7 cellular contexts compared by ENCODE assay signal in the genomic region with DNA sequence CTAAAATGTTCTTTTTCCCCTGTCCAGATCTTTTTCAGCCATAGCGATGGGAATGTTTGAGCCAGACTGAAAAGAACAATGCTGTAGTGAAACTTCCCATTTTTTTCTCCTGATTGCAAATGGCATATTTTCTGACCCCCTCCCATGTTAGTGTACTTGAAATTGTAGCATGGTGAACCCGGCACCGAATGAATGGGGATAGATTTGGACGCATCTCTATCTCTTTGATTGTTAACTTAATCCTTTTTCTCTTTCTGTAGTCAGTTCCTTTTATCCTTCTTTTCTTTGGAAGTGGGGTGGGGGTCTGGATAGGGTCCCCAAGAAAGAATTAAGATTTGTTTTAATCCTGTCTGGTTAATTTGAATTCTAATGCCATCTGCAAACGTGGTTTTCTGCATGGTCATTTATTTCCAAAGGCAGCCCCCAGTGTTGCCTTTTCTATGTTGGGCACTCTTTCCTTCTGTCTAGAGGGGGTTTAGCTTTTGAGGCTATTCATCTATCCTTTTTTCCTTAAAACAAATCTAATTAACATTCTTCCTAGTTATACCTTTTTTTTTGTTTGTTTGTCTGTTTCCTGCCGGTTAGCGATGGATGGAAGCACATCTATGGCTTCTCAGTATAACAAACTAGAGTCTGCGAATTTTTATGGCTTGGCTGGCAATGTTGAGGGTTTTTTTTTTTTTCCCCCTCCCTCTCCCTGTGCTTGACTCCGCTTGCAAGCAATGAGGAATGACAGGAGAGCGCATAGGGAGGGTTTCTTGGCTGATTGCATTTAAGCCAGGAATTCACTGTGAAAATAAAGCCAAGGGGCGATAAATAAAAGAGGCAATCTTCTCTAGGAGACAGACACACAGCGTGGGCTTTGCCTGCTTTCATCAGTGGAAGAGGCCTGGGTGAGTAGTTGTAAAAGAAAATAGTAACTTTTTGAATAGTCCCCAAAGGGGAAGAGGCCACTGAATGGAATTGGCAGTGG. TPM values are rescaled to one million over a fixed set of nuclear protein-coding genes. Genes with fewer than 3 reads are reported as not detected.
DNase-seq lines count a peak whose midpoint lies in the region; ATAC-seq and TF ChIP-seq lines count a peak whose summit lies in the region.

No MANE protein-coding gene starts in this region.

- ATAC-seq in gastroesophageal sphincter (no peak), HG02870 (IDR thresholded peaks at IDR 0.05; ENCODE audit: unreplicated experiment) (no peak)

- H3K27ac ChIP-seq in WERI-Rb-1: no peak overlapping the region
- peak overlapping the region in 3 of 4 donors; percentile 98 to 99 (median 99) for H3K27ac ChIP-seq in gastroesophageal sphincter

- TF ChIP-seq CTCF in WERI-Rb-1 (IDR thresholded peaks at IDR 0.05; ENCODE audit: low read depth, low read length) (no peak), gastroesophageal sphincter (IDR thresholded peaks at IDR 0.05) (no peak), GM10248 (IDR thresholded peaks at IDR 0.05; ENCODE audit: control extremely low read depth, extremely low read depth, low read depth, missing control alignments) (no peak)

- TF ChIP-seq POLR2A in gastroesophageal sphincter (IDR thresholded peaks at IDR 0.05): no peak

- 9 to 22% methylated on average over 5 to 12 of the region's 12 CpGs for WGBS in gastroesophageal sphincter (ENCODE audit: low coverage in 1 of 2), 2 donors

- H3K4me3 ChIP-seq in WERI-Rb-1 (ENCODE audit: low read depth, low read length) (peak overlapping the region; percentile 88), gastroesophageal sphincter (peak overlapping the region; percentile 88 to 97)

- DNase-seq in HEK293T (ENCODE audit: extremely low spot score) (peak; percentile 19), WERI-Rb-1 (no peak), retina (peak; percentile 74), GM10248 (ENCODE audit: extremely low spot score) (no peak), NCI-H2196 treated with DMSO at 0.1 percent for 48 hours (lab: John Stamatoyannopoulos, UW; ENCODE audit: unreplicated experiment) (no peak)

- H3K4me1 ChIP-seq in gastroesophageal sphincter: peaks cover 0 to 45% (median 13%) of the 10 kb centered on the region in 3 donors

- no peaks in the 10 kb centered on the region for H3K27me3 ChIP-seq in WERI-Rb-1 (ENCODE audit: insufficient read depth, low read depth, severe bottlenecking)
- no peaks in the 10 kb centered on the region for H3K27me3 ChIP-seq in gastroesophageal sphincter

- no peaks in the 10 kb centered on the region for H3K9me3 ChIP-seq in WERI-Rb-1 (ENCODE audit: severe bottlenecking)
- no peaks in the 10 kb centered on the region for H3K9me3 ChIP-seq in gastroesophageal sphincter

- H3K36me3 ChIP-seq in WERI-Rb-1 (peaks cover 5% of the 10 kb centered on the region; the same call in 1 of the 2 replicates), gastroesophageal sphincter (no peaks in the 10 kb centered on the region)

- CTCF ChIA-PET in HEK293T (lab: Yijun Ruan, JAX) (interaction anchor here (1.2 kb wide), 1 partner anchor 28 kb away, joined by 4 read pairs; no protein-coding TSS in a partner anchor), GM10248 (lab: Yijun Ruan, JAX) (no interaction called here)

- POLR2A ChIA-PET in HEK293T (lab: Yijun Ruan, JAX) (no interaction called here), GM10248 (lab: Yijun Ruan, JAX) (interaction anchor here (1.2 kb wide), 1 partner anchor 19 kb away, joined by 3 read pairs; no protein-coding TSS in a partner anchor)

- TF ChIP-seq EP300 in gastroesophageal sphincter (IDR thresholded peaks at IDR 0.05): no peak

TF ChIP-seq in HEK293T, 16 proteins besides CTCF, POLR2A, EP300 and RAD21:
- TF ChIP-seq PKNOX1 (IDR thresholded peaks at IDR 0.05) (peak; percentile 38), ARNT (IDR thresholded peaks at IDR 0.05) (no peak), FOXK2 (IDR thresholded peaks at IDR 0.05) (no peak), SUZ12 (IDR thresholded peaks at IDR 0.05) (no peak), LEF1 (IDR thresholded peaks at IDR 0.05; ENCODE audit: borderline replicate concordance) (no peak), CTBP1 (IDR thresholded peaks at IDR 0.05; ENCODE audit: borderline replicate concordance) (no peak), ZNF384 (IDR thresholded peaks at IDR 0.05) (peak; percentile 78), NFRKB (IDR thresholded peaks at IDR 0.05) (no peak), SP1 (IDR thresholded peaks at IDR 0.05) (no peak), HDGF (IDR thresholded peaks at IDR 0.05; ENCODE audit: borderline replicate concordance) (no peak), BHLHE40 (IDR thresholded peaks at IDR 0.05; ENCODE audit: borderline replicate concordance) (no peak), FOXA1 (IDR thresholded peaks at IDR 0.05) (no peak), FOXM1 (IDR thresholded peaks at IDR 0.05; ENCODE audit: borderline replicate concordance) (no peak), ELF4 (IDR thresholded peaks at IDR 0.05) (no peak)
TF ChIP-seq in HEK293T: peak in this region for 2.

RNA-seq across cellular contexts. Expression of gene ZSWIM6, which starts 2.5 kb away (rescaled TPM):
- total RNA-seq in gastroesophageal sphincter: 10 to 100 TPM in 3 of 4 donors, 1 to 10 TPM in 1; 8.9 to 20.9 (median 12.3) TPM

Comparison
In these comparisons a context has a peak if more than half of its experiments do, and no peak if none do; other contexts are left out.
1. DNase-seq: peak in HEK293T (single experiment) and retina (single experiment); none in WERI-Rb-1 (single experiment), GM10248 (single experiment) and NCI-H2196 treated with DMSO at 0.1 percent for 48 hours (single experiment).